Comparison of ENCODE assay signal across 2 cellular contexts in the genomic region with DNA sequence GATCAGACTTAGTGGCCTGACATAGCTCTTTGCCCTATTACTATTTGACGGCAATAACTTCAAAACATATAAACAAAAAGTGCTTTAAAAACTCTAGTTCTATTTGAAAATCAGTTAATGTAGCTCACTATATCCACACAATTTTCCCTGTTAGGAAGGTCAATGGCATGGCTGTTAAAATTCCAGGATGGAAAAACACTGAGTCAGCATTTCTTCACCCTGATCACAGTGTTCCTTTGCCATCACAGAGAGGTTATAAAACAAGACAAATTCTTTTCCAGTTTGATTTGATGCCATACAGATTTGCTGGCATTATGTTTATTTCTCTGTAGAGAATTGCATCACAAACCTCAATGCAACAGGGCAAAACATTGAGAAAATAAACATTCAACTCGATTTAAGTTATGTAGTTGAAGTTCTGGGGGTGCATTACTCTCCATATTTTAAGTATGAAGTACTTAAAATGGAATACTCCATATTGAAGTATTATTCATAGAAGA.
TF ChIP-seq lines count a peak whose summit lies in the region.

No MANE protein-coding gene starts in this region.

TF ChIP-seq in HepG2, 621 proteins besides CTCF, POLR2A, EP300 and RAD21:
- no peak for TF ChIP-seq JDP2 (CRISPR knock-in tag; IDR thresholded peaks at IDR 0.05; ENCODE audit: borderline replicate concordance)
- TF ChIP-seq MAFK (conservative IDR thresholded peaks at IDR 0.05 in 1 of 2, IDR thresholded peaks at IDR 0.05 in 1 of 2; ENCODE audit: low read length in 2 of 2) = peak; percentile 99 to 100
- peak; percentile 100 for TF ChIP-seq MAFF (IDR thresholded peaks at IDR 0.05; ENCODE audit: low read depth, low read length)
- TF ChIP-seq DMTF1 (CRISPR knock-in tag; IDR thresholded peaks at IDR 0.05) = no peak
- TF ChIP-seq ZNF768 (CRISPR knock-in tag; IDR thresholded peaks at IDR 0.05) = no peak

TF ChIP-seq in H1, 55 proteins besides CTCF, POLR2A, EP300 and RAD21:
- no peak for TF ChIP-seq ATF3 (IDR thresholded peaks at IDR 0.05; ENCODE audit: insufficient read depth, low read depth, low read length)
- TF ChIP-seq MAFK (IDR thresholded peaks at IDR 0.05; ENCODE audit: low read depth, low read length) = peak; percentile 99
